In genomic region chr6:111591901-111592461, GRCh38 we compare ENCODE assay signal across 11 cellular contexts. TPM values are rescaled to one million over a fixed set of nuclear protein-coding genes. Genes with fewer than 3 reads are reported as not detected.
A peak's percentile ranks its signal among the peaks of the same experiment; 100 is the strongest.
DNase-seq lines count a peak whose midpoint lies in the region; ATAC-seq and TF ChIP-seq lines count a peak whose summit lies in the region.
"Had no signal": no experiment of that assay in that cellular context is flagged by ENCODE, and none has a peak within 500 bp of the region (broad histone marks: within the 10 kb centered on the region; RNA-seq: fewer than 3 reads in every experiment).

No MANE protein-coding gene starts in this region.

- H3K79me2 ChIP-seq in parathyroid adenoma, result peaks cover 21% of the 10 kb centered on the region
- H3K79me2 ChIP-seq in OCI-LY7 (ENCODE audit: insufficient read depth, low read depth, low read length), result no peaks in the 10 kb centered on the region

- H3K4me1 ChIP-seq in Peyer's patch, result peaks cover 0 to 54% (median 13%) of the 10 kb centered on the region in 4 donors
- peaks cover 36% of the 10 kb centered on the region for H3K4me1 ChIP-seq in parathyroid adenoma
- H3K4me1 ChIP-seq in OCI-LY7 (ENCODE audit: insufficient read depth, low read length, poor library complexity, severe bottlenecking), result no peaks in the 10 kb centered on the region

- no peaks in the 10 kb centered on the region for H3K9me3 Mint-ChIP-seq in stimulated activated memory B cell treated with anti-CD40 and anti-IgM and Interleukin-4, amounts not matched to agents 10 μg/mL and 1 μg/mL and 100 μg/mL, for 72 hours
- H3K9me3 Mint-ChIP-seq: memory B cell had no signal

- BruUV-seq in OCI-LY7 (replicated peaks; lab: Mats Ljungman, UMichigan), result no TSS peak

- peaks cover 26% of the 10 kb centered on the region for H3K4me1 Mint-ChIP-seq in stimulated activated memory B cell treated with anti-CD40 and anti-IgM and Interleukin-4, amounts not matched to agents 10 μg/mL and 1 μg/mL and 100 μg/mL, for 72 hours

- TF ChIP-seq CTCF in AG09319 (IDR thresholded peaks at IDR 0.05; ENCODE audit: low read depth, low read length), result no peak
- no peak for TF ChIP-seq CTCF in Peyer's patch (IDR thresholded peaks at IDR 0.05)
- TF ChIP-seq CTCF in parathyroid adenoma (IDR thresholded peaks at IDR 0.05), result no peak
- TF ChIP-seq CTCF in OCI-LY7 (conservative IDR thresholded peaks at IDR 0.05; ENCODE audit: low read length), result no peak

- H3K4me3 ChIP-seq in Peyer's patch, result no peak overlapping the region
- H3K4me3 ChIP-seq in parathyroid adenoma (ENCODE audit: low read depth, low read length), result no peak overlapping the region
- H3K4me3 ChIP-seq in OCI-LY7 (ENCODE audit: low read depth, low read length, poor library complexity, severe bottlenecking), result no peak overlapping the region

- H3K36me3 ChIP-seq in Peyer's patch (no peaks in the 10 kb centered on the region), parathyroid adenoma (ENCODE audit: control insufficient read depth, insufficient read depth, low read length) (no peaks in the 10 kb centered on the region), OCI-LY7 (ENCODE audit: insufficient read depth, low read length) (peaks cover 25% of the 10 kb centered on the region)

- H3K4me2 ChIP-seq in parathyroid adenoma (ENCODE audit: low read length) (peak overlapping the region; percentile 7), OCI-LY7 (ENCODE audit: low read length) (no peak overlapping the region)

- no peak overlapping the region for H3K9ac ChIP-seq in parathyroid adenoma

- H3K36me3 Mint-ChIP-seq in stimulated activated memory B cell treated with anti-CD40 and anti-IgM and Interleukin-4, amounts not matched to agents 10 μg/mL and 1 μg/mL and 100 μg/mL, for 72 hours, result peaks cover 47% of the 10 kb centered on the region

- peak overlapping the region in 3 of 4 donors; percentile 18 to 86 (median 77) for H3K27ac ChIP-seq in Peyer's patch
- H3K27ac ChIP-seq in parathyroid adenoma, result peak overlapping the region; percentile 90
- H3K27ac ChIP-seq in OCI-LY7 (ENCODE audit: low read depth, low read length, poor library complexity, severe bottlenecking), result no peak overlapping the region

- no peaks in the 10 kb centered on the region for H4K20me1 ChIP-seq in OCI-LY7 (ENCODE audit: insufficient read depth, low read length)

- POLR2A ChIA-PET in OCI-LY7 (lab: Charles Lee), result interaction anchor here (1.2 kb wide), 1 partner anchor 13 kb away, joined by 3 read pairs; no protein-coding TSS in a partner anchor

- DNase-seq in AG09319 (ENCODE audit: extremely low read depth, low read depth), result peak; percentile 80
- no peak for DNase-seq in Peyer's patch
- no peak for DNase-seq in NCI-H146 treated with DMSO at 0.1 percent for 48 hours (lab: John Stamatoyannopoulos, UW; ENCODE audit: unreplicated experiment)
- DNase-seq in OCI-LY7 (ENCODE audit: low spot score), result no peak
- DNase-seq: stimulated activated CD4-positive, alpha-beta T cell treated with anti-CD3 and anti-CD28 coated beads, Interleukin-4, amount 100 ng/mL, for 1 hour; T-helper 2 cell had no signal

- H3K27me3 Mint-ChIP-seq in stimulated activated memory B cell treated with anti-CD40 and anti-IgM and Interleukin-4, amounts not matched to agents 10 μg/mL and 1 μg/mL and 100 μg/mL, for 72 hours, result no peaks in the 10 kb centered on the region
- H3K27me3 Mint-ChIP-seq: memory B cell had no signal

- CTCF ChIA-PET in OCI-LY7 (lab: Charles Lee; ENCODE audit: unreplicated experiment), result no interaction called here

- no peak overlapping the region for H3K4me3 Mint-ChIP-seq in stimulated activated memory B cell treated with anti-CD40 and anti-IgM and Interleukin-4, amounts not matched to agents 10 μg/mL and 1 μg/mL and 100 μg/mL, for 72 hours
- H3K4me3 Mint-ChIP-seq: memory B cell had no signal

- H3K27me3 ChIP-seq in Peyer's patch (no peaks in the 10 kb centered on the region), parathyroid adenoma (ENCODE audit: control insufficient read depth, insufficient read depth, low read length) (no peaks in the 10 kb centered on the region)

- TF ChIP-seq POLR2A in Peyer's patch (IDR thresholded peaks at IDR 0.05), result no peak

- ATAC-seq in esophagus mucosa, result peak; percentile 48
- ATAC-seq in stimulated activated memory B cell treated with anti-CD40 and anti-IgM and Interleukin-4, amounts not matched to agents 10 μg/mL and 1 μg/mL and 100 μg/mL, for 72 hours, result no peak
- ATAC-seq in HG02885 (IDR thresholded peaks at IDR 0.05; ENCODE audit: poor library complexity, unreplicated experiment), result no peak

- H3K27ac Mint-ChIP-seq in stimulated activated memory B cell treated with anti-CD40 and anti-IgM and Interleukin-4, amounts not matched to agents 10 μg/mL and 1 μg/mL and 100 μg/mL, for 72 hours, result no peak overlapping the region
- H3K27ac Mint-ChIP-seq: memory B cell had no signal

- H2AFZ ChIP-seq in parathyroid adenoma (peak overlapping the region; percentile 91), OCI-LY7 (ENCODE audit: low read length) (no peak overlapping the region)

- intact Hi-C loops in OCI-LY7 (cut with micrococcal nuclease; ENCODE audit: unreplicated experiment), result no loop called here

- H3K9me3 ChIP-seq in Peyer's patch, result no peaks in the 10 kb centered on the region
- H3K9me3 ChIP-seq in parathyroid adenoma (ENCODE audit: control insufficient read depth, low read length), result no peaks in the 10 kb centered on the region
- H3K9me3 ChIP-seq in OCI-LY7 (ENCODE audit: low read length), result no peaks in the 10 kb centered on the region

- no peaks in the 10 kb centered on the region for H3K9me2 ChIP-seq in OCI-LY7 (ENCODE audit: insufficient read depth, low read length)

RNA-seq across cellular contexts. Expression of gene TRAF3IP2, which starts 13.7 kb away (rescaled TPM):
- total RNA-seq in Peyer's patch, result 10 to 100 TPM; 34.3 to 61.1 (median 39.1) TPM
- total RNA-seq in esophagus mucosa, result 68.5 TPM
- 9.4 and 9.5 TPM in 2 replicates for total RNA-seq in OCI-LY7 (2014; rRNA removed; shearing (Covaris generic))
- 20.3 and 21.9 TPM in 2 replicates for total RNA-seq in OCI-LY7 (2022)
